1 cellular context compared by ENCODE assay signal in genomic region chr15:69222002-69222474, GRCh38.
TF ChIP-seq lines count a peak whose summit lies in the region.

No MANE protein-coding gene starts in this region.

TF ChIP-seq in HepG2, 621 proteins besides CTCF, POLR2A, EP300 and RAD21 (continued from another document and continues in another):
- no peak for TF ChIP-seq ZNF512B (CRISPR knock-in tag; IDR thresholded peaks at IDR 0.05; ENCODE audit: borderline replicate concordance)
- peak; percentile 46; the same call in 1 of the 2 replicates for TF ChIP-seq MLX (CRISPR knock-in tag; IDR thresholded peaks at IDR 0.05)
- no peak for TF ChIP-seq SP5 (CRISPR knock-in tag; IDR thresholded peaks at IDR 0.05; ENCODE audit: borderline replicate concordance, low read depth)
- no peak for TF ChIP-seq ZNF570 (CRISPR knock-in tag; IDR thresholded peaks at IDR 0.05; ENCODE audit: borderline replicate concordance)
- TF ChIP-seq TIGD3 (CRISPR knock-in tag; IDR thresholded peaks at IDR 0.05; ENCODE audit: borderline replicate concordance), result peak; percentile 29; the same call in 1 of the 2 replicates
- TF ChIP-seq ZNF580 (CRISPR knock-in tag; IDR thresholded peaks at IDR 0.05; ENCODE audit: borderline replicate concordance, low read depth), result no peak
- no peak; the same call in 1 of the 2 replicates for TF ChIP-seq TFAP4 (IDR thresholded peaks at IDR 0.05; ENCODE audit: borderline replicate concordance, low read depth)
- TF ChIP-seq MAF1 (CRISPR knock-in tag; IDR thresholded peaks at IDR 0.05; ENCODE audit: borderline replicate concordance), result no peak
- TF ChIP-seq ZZZ3 (CRISPR knock-in tag; IDR thresholded peaks at IDR 0.05; ENCODE audit: borderline replicate concordance), result no peak
- no peak for TF ChIP-seq BCL3 (CRISPR knock-in tag; IDR thresholded peaks at IDR 0.05)
- TF ChIP-seq ZNF547 (CRISPR knock-in tag; IDR thresholded peaks at IDR 0.05), result no peak
- TF ChIP-seq RFX1 (IDR thresholded peaks at IDR 0.05), result no peak
- TF ChIP-seq BRCA1 (CRISPR knock-in tag; IDR thresholded peaks at IDR 0.05), result no peak
- no peak for TF ChIP-seq NR1H2 (CRISPR knock-in tag; IDR thresholded peaks at IDR 0.05; ENCODE audit: borderline replicate concordance, low read depth)
- TF ChIP-seq HIC2 (CRISPR knock-in tag; IDR thresholded peaks at IDR 0.05; ENCODE audit: low read depth), result 0 out of 2 replicates have a peak, but pooled peaks have one; percentile 36
- no peak for TF ChIP-seq ZGPAT (CRISPR knock-in tag; IDR thresholded peaks at IDR 0.05)
- TF ChIP-seq KDM3A (CRISPR knock-in tag; IDR thresholded peaks at IDR 0.05; ENCODE audit: low read depth), result no peak
- TF ChIP-seq ZNF513 (CRISPR knock-in tag; conservative IDR thresholded peaks at IDR 0.05), result no peak
- peak; percentile 83 for TF ChIP-seq SALL1 (CRISPR knock-in tag; IDR thresholded peaks at IDR 0.05)
- TF ChIP-seq ZNF205 (CRISPR knock-in tag; IDR thresholded peaks at IDR 0.05), result no peak
- TF ChIP-seq HMGA1 (CRISPR knock-in tag; conservative IDR thresholded peaks at IDR 0.05), result no peak
- no peak for TF ChIP-seq ZNF737 (CRISPR knock-in tag; IDR thresholded peaks at IDR 0.05; ENCODE audit: borderline replicate concordance)
- no peak for TF ChIP-seq JUN (CRISPR knock-in tag; IDR thresholded peaks at IDR 0.05)
- no peak for TF ChIP-seq ELF4 (CRISPR knock-in tag; IDR thresholded peaks at IDR 0.05; ENCODE audit: borderline replicate concordance)
- no peak for TF ChIP-seq ZNF639 (CRISPR knock-in tag; conservative IDR thresholded peaks at IDR 0.05)
- TF ChIP-seq IRF2 (CRISPR knock-in tag; IDR thresholded peaks at IDR 0.05), result peak; percentile 66; the same call in 1 of the 2 replicates
- TF ChIP-seq ZNF607 (CRISPR knock-in tag; IDR thresholded peaks at IDR 0.05; ENCODE audit: borderline replicate concordance), result no peak
- TF ChIP-seq ZBTB39 (CRISPR knock-in tag; IDR thresholded peaks at IDR 0.05), result no peak
- TF ChIP-seq IKZF1 (IDR thresholded peaks at IDR 0.05), result no peak
- no peak for TF ChIP-seq MATR3 (CRISPR knock-in tag; IDR thresholded peaks at IDR 0.05)
- TF ChIP-seq SAFB2 (CRISPR knock-in tag; IDR thresholded peaks at IDR 0.05; ENCODE audit: borderline replicate concordance, low read depth), result no peak
- TF ChIP-seq BRD4 (CRISPR knock-in tag; IDR thresholded peaks at IDR 0.05), result no peak
- TF ChIP-seq CSRNP1 (CRISPR knock-in tag; IDR thresholded peaks at IDR 0.05), result 0 out of 2 replicates have a peak, but pooled peaks have one; percentile 40
- TF ChIP-seq ZNF276 (CRISPR knock-in tag; IDR thresholded peaks at IDR 0.05; ENCODE audit: low read depth), result no peak
- TF ChIP-seq TBX2 (CRISPR knock-in tag; IDR thresholded peaks at IDR 0.05; ENCODE audit: borderline replicate concordance), result peak; percentile 17; the same call in 1 of the 2 replicates
- TF ChIP-seq E2F5 (CRISPR knock-in tag; conservative IDR thresholded peaks at IDR 0.05), result no peak
